ENCODE assay signal across 15 cellular contexts in genomic region chr18:69002233-69002632, GRCh38.
DNase-seq lines count a peak whose midpoint lies in the region; ATAC-seq, FAIRE-seq and TF ChIP-seq lines count a peak whose summit lies in the region.
"Had no signal": no experiment of that assay in that cellular context is flagged by ENCODE, and none has a peak within 500 bp of the region (broad histone marks: within the 10 kb centered on the region; RNA-seq: fewer than 3 reads in every experiment).

No MANE protein-coding gene starts in this region.

- no peak overlapping the region for H3K4me2 ChIP-seq in DND-41 (ENCODE audit: insufficient read depth, low read length)
- H3K4me2 ChIP-seq in HCT116 (ENCODE audit: low read length), result no peak overlapping the region

- POLR2A ChIA-PET in HCT116 (lab: Charles Lee), result no interaction called here

- intact Hi-C loops in HCT116 (cut with micrococcal nuclease), result no loop called here

- peak; percentile 30; the same call in 1 of the 2 replicates for TF ChIP-seq RAD21 in HCT116 (IDR thresholded peaks at IDR 0.05; ENCODE audit: low read depth)

- H3K9me3 ChIP-seq in DND-41 (ENCODE audit: insufficient read depth, low read length, severe bottlenecking) (no peaks in the 10 kb centered on the region), HCT116 (ENCODE audit: control insufficient read depth in 1 of 2, insufficient read depth in 1 of 2, low read depth in 1 of 2, low read length in 2 of 2) (no peaks in the 10 kb centered on the region)
- H3K9me3 ChIP-seq: body of pancreas, stomach had no signal

- H3K9me2 ChIP-seq in HCT116 (ENCODE audit: insufficient read depth), result no peaks in the 10 kb centered on the region

- RAD21 ChIA-PET in HCT116 (lab: Charles Lee; ENCODE audit: low non-redundant PET in 1 of 2, low total read pairs in 2 of 2, uncharacterized antibody in 2 of 2, unreplicated experiment in 2 of 2), result no interaction called here

- no peak overlapping the region for H2AFZ ChIP-seq in DND-41 (ENCODE audit: low read depth, low read length)
- no peak overlapping the region for H2AFZ ChIP-seq in HCT116 (ENCODE audit: low read depth, low read length, poor library complexity, severe bottlenecking)

- no peak overlapping the region for H3K27ac ChIP-seq in DND-41 (ENCODE audit: low read length)
- no peak overlapping the region for H3K27ac ChIP-seq in HCT116 (ENCODE audit: low read depth, low read length)
- H3K27ac ChIP-seq: body of pancreas, epithelial cell of prostate, stomach had no signal

- FAIRE-seq in frontal cortex (lab: Jason Lieb, UNC), result no peak

- no peak overlapping the region for H3K9ac ChIP-seq in DND-41 (ENCODE audit: low read depth, low read length)
- H3K9ac ChIP-seq in HCT116 (ENCODE audit: low read length), result no peak overlapping the region

- no peaks in the 10 kb centered on the region for H4K20me1 ChIP-seq in DND-41 (ENCODE audit: insufficient read depth, low read length)
- H4K20me1 ChIP-seq in HCT116 (ENCODE audit: insufficient read depth), result no peaks in the 10 kb centered on the region

- ATAC-seq in DND-41 (ENCODE audit: insufficient read depth, low read depth) (no peak), HCT116 (no peak), GM21825 (IDR thresholded peaks at IDR 0.05; ENCODE audit: unreplicated experiment) (no peak)
- ATAC-seq: activated T-cell treated with anti-CD3 and anti-CD28 coated beads, Interleukin-2, amount 50 U/mL, for 4 hours; body of pancreas; Right ventricle myocardium inferior had no signal

- DNase-seq in DND-41 (no peak), HCT116 (ENCODE audit: low read depth, low spot score) (peak; percentile 1), RPMI7951 (ENCODE audit: low read depth) (peak; percentile 1), iPS-NIHi11 (ENCODE audit: low spot score) (peak; percentile 16), frontal cortex (ENCODE audit: low spot score in 2 of 2) (no peak), GDM1 (lab: John Stamatoyannopoulos, UW) (no peak), amygdala (lab: John Stamatoyannopoulos, UW) (no peak)
- DNase-seq: activated B cell treated with CpG ODN at 0.5 μM for 24 hours; activated T-cell treated with anti-CD3 and anti-CD28 coated beads, Interleukin-2, amount 50 U/mL, for 4 hours; body of pancreas; GOT3; stomach had no signal

- CTCF ChIA-PET in HCT116 (lab: Charles Lee), result interaction anchor here (0.6 kb wide), 1 partner anchor 17 kb away, joined by 4 read pairs; no protein-coding TSS in a partner anchor

- H3K27me3 ChIP-seq in DND-41 (ENCODE audit: insufficient read depth, low read length, poor library complexity) (no peaks in the 10 kb centered on the region), HCT116 (ENCODE audit: insufficient read depth, low read length) (no peaks in the 10 kb centered on the region)
- H3K27me3 ChIP-seq: body of pancreas, stomach had no signal

- no TSS peak for BruUV-seq in HCT116 (replicated peaks; lab: Mats Ljungman, UMichigan)

- H3K4me3 ChIP-seq in DND-41 (ENCODE audit: low read depth in 1 of 2, low read length in 2 of 2), result no peak overlapping the region
- H3K4me3 ChIP-seq in HCT116 (replicated peaks in 1 of 2; ENCODE audit: low read depth in 1 of 2, low read length in 2 of 2), result no peak overlapping the region
- H3K4me3 ChIP-seq: body of pancreas, stomach had no signal

- no peak for TF ChIP-seq POLR2A in HCT116 (IDR thresholded peaks at IDR 0.05; ENCODE audit: borderline replicate concordance, extremely low read depth, insufficient read depth, insufficient read length)

- no peaks in the 10 kb centered on the region for H3K36me3 ChIP-seq in DND-41 (ENCODE audit: insufficient read depth, low read length)
- no peaks in the 10 kb centered on the region for H3K36me3 ChIP-seq in HCT116 (ENCODE audit: control insufficient read depth in 1 of 2, insufficient read depth in 2 of 2, low read length in 2 of 2)
- H3K36me3 ChIP-seq: stomach had no signal

- TF ChIP-seq CTCF in DND-41 (IDR thresholded peaks at IDR 0.05; ENCODE audit: borderline replicate concordance, extremely low read depth, low read length, poor library complexity, severe bottlenecking) (peak; percentile 44), HCT116 (IDR thresholded peaks at IDR 0.05 in 2 of 3, conservative IDR thresholded peaks at IDR 0.05 in 1 of 3; ENCODE audit: borderline replicate concordance in 1 of 3, insufficient read depth in 1 of 3, low read depth in 2 of 3, low read length in 2 of 3) (peak in 2 of 3 experiments; percentile 53 to 55; a peak in 4 of 6 replicates)

- H3K4me1 ChIP-seq in DND-41 (ENCODE audit: insufficient read depth, low read length), result no peaks in the 10 kb centered on the region
- H3K4me1 ChIP-seq in HCT116 (ENCODE audit: control insufficient read depth in 1 of 2, insufficient read depth in 2 of 2, low read length in 2 of 2), result no peaks in the 10 kb centered on the region
- H3K4me1 ChIP-seq: body of pancreas, stomach had no signal

- H3K79me2 ChIP-seq in DND-41 (ENCODE audit: insufficient read depth, low read length), result no peaks in the 10 kb centered on the region
- no peaks in the 10 kb centered on the region for H3K79me2 ChIP-seq in HCT116 (ENCODE audit: insufficient read depth, low read length)

TF ChIP-seq in HCT116, 20 proteins besides CTCF, POLR2A, EP300 and RAD21:
- TF ChIP-seq CBX3 (IDR thresholded peaks at IDR 0.05; ENCODE audit: low read depth) (no peak), ZNF274 (IDR thresholded peaks at IDR 0.05; ENCODE audit: low read depth, low read length) (no peak)
TF ChIP-seq in HCT116: peak in this region for 0.

Comparison
In these comparisons a context has a peak if more than half of its experiments do, and no peak if none do; other contexts are left out.
1. DNase-seq: peak in HCT116 (single experiment), RPMI7951 (single experiment) and iPS-NIHi11 (single experiment); none in DND-41 (single experiment), frontal cortex (0 of 2), GDM1 (single experiment) and amygdala (0 of 56).